ENCODE assay signal across 13 cellular contexts in genomic region chr5:14759744-14760547, GRCh38.
"Had no signal": no experiment of that assay in that cellular context is flagged by ENCODE, and none has a peak within 500 bp of the region (broad histone marks: within the 10 kb centered on the region; RNA-seq: fewer than 3 reads in every experiment).

No MANE protein-coding gene starts in this region.

- H3K4me3 ChIP-seq: dorsolateral prefrontal cortex, skin epidermis had no signal

- H3K4me3 Mint-ChIP-seq: activated CD8-positive, alpha-beta memory T cell treated with anti-CD3 and anti-CD28 coated beads, Interleukin-2, amount 10 ng/mL, durations not matched to agents 7 days and 5 days; activated naive CD8-positive, alpha-beta T cell treated with anti-CD3 and anti-CD28 coated beads, Interleukin-2, amount 10 ng/mL, durations not matched to agents 7 days and 5 days; activated T-cell treated with anti-CD3 and anti-CD28 coated beads, Interleukin-2, amount 50 U/mL, for 24 hours; immature natural killer cell; nephron progenitor cell had no signal

- H3K27me3 Mint-ChIP-seq: activated CD8-positive, alpha-beta memory T cell treated with anti-CD3 and anti-CD28 coated beads, Interleukin-2, amount 10 ng/mL, durations not matched to agents 7 days and 5 days; activated naive CD8-positive, alpha-beta T cell treated with anti-CD3 and anti-CD28 coated beads, Interleukin-2, amount 10 ng/mL, durations not matched to agents 7 days and 5 days; activated T-cell treated with anti-CD3 and anti-CD28 coated beads, Interleukin-2, amount 50 U/mL, for 24 hours had no signal

- DNase-seq: activated CD4-positive, alpha-beta T cell treated with anti-CD3 and anti-CD28 coated beads, Interleukin-2, amount 50 U/mL, for 48 hours; activated CD4-positive, CD25-positive, alpha-beta regulatory T cell treated with anti-CD3 and anti-CD28 coated beads, Interleukin-2, amount 50 U/mL, for 72 hours; activated CD8-positive, alpha-beta memory T cell treated with anti-CD3 and anti-CD28 coated beads, Interleukin-2, amount 10 ng/mL, durations not matched to agents 7 days and 5 days; activated gamma-delta T cell; activated naive CD8-positive, alpha-beta T cell treated with anti-CD3 and anti-CD28 coated beads, Interleukin-2, amount 10 ng/mL, durations not matched to agents 7 days and 5 days; activated T-cell treated with anti-CD3 and anti-CD28 coated beads, Interleukin-2, amount 50 U/mL, for 24 hours; dorsolateral prefrontal cortex; immature natural killer cell; mesenchymal stem cell; nephron progenitor cell; trophoblast cell had no signal

- H3K4me1 Mint-ChIP-seq: activated CD8-positive, alpha-beta memory T cell treated with anti-CD3 and anti-CD28 coated beads, Interleukin-2, amount 10 ng/mL, durations not matched to agents 7 days and 5 days had no signal

- H3K27me3 ChIP-seq: dorsolateral prefrontal cortex had no signal

- H3K27ac Mint-ChIP-seq: activated CD8-positive, alpha-beta memory T cell treated with anti-CD3 and anti-CD28 coated beads, Interleukin-2, amount 10 ng/mL, durations not matched to agents 7 days and 5 days; activated naive CD8-positive, alpha-beta T cell treated with anti-CD3 and anti-CD28 coated beads, Interleukin-2, amount 10 ng/mL, durations not matched to agents 7 days and 5 days; activated T-cell treated with anti-CD3 and anti-CD28 coated beads, Interleukin-2, amount 50 U/mL, for 24 hours; immature natural killer cell; nephron progenitor cell had no signal

- H3K36me3 Mint-ChIP-seq: activated CD8-positive, alpha-beta memory T cell treated with anti-CD3 and anti-CD28 coated beads, Interleukin-2, amount 10 ng/mL, durations not matched to agents 7 days and 5 days; activated naive CD8-positive, alpha-beta T cell treated with anti-CD3 and anti-CD28 coated beads, Interleukin-2, amount 10 ng/mL, durations not matched to agents 7 days and 5 days had no signal

- H3K9me3 Mint-ChIP-seq: activated naive CD8-positive, alpha-beta T cell treated with anti-CD3 and anti-CD28 coated beads, Interleukin-2, amount 10 ng/mL, durations not matched to agents 7 days and 5 days; activated T-cell treated with anti-CD3 and anti-CD28 coated beads, Interleukin-2, amount 50 U/mL, for 24 hours; immature natural killer cell; nephron progenitor cell had no signal

- ATAC-seq: activated CD8-positive, alpha-beta memory T cell treated with anti-CD3 and anti-CD28 coated beads, Interleukin-2, amount 10 ng/mL, durations not matched to agents 7 days and 5 days; esophagus mucosa had no signal
